ENCODE assay signal across 9 cellular contexts in genomic region chr6:15266423-15266996, GRCh38. TPM values are rescaled to one million over a fixed set of nuclear protein-coding genes. Genes with fewer than 3 reads are reported as not detected.
DNase-seq lines count a peak whose midpoint lies in the region; ATAC-seq, FAIRE-seq and TF ChIP-seq lines count a peak whose summit lies in the region.
"Had no signal": no experiment of that assay in that cellular context is flagged by ENCODE, and none has a peak within 500 bp of the region (broad histone marks: within the 10 kb centered on the region; RNA-seq: fewer than 3 reads in every experiment).

No MANE protein-coding gene starts in this region.

- H3K79me2 ChIP-seq in GM12878 (ENCODE audit: control insufficient read depth, insufficient read depth, low read length) = peaks cover 95% of the 10 kb centered on the region

- DNase-seq in GF-D8 (lab: John Stamatoyannopoulos, UW) = peak; percentile 69
- DNase-seq in GM12878 (ENCODE audit: low read depth, low spot score) = no peak
- peak in 1 of 3 donors; percentile 43 for DNase-seq in mucosa of descending colon
- DNase-seq in stimulated activated CD4-positive, alpha-beta T cell treated with anti-CD3 and anti-CD28 coated beads, Interleukin-4, amount 100 ng/mL, for 24 hours = no peak
- DNase-seq in GM13976 (ENCODE audit: low spot score) = no peak
- no peak for DNase-seq in 8988T
- no peak for DNase-seq in COLO668 (lab: John Stamatoyannopoulos, UW; ENCODE audit: unreplicated experiment)
- DNase-seq: activated effector memory CD4-positive, alpha-beta T cell treated with anti-CD3 and anti-CD28 coated beads, Interleukin-2, amount 50 U/mL, for 16 hours had no signal

- ATAC-seq in HG03442 (IDR thresholded peaks at IDR 0.05; ENCODE audit: unreplicated experiment) = peak; percentile 76
- peak; percentile 83 for ATAC-seq in GM12878
- peak; percentile 55 for ATAC-seq in mucosa of descending colon

- H3K4me1 ChIP-seq in GM12878 (ENCODE audit: control insufficient read depth, insufficient read depth, low read length) = peaks cover 61% of the 10 kb centered on the region
- H3K4me1 ChIP-seq in mucosa of descending colon (ENCODE audit: low read depth) = peaks cover 34% of the 10 kb centered on the region

- SMC1A ChIA-PET in GM12878 (lab: Charles Lee; ENCODE audit: uncharacterized antibody, unreplicated experiment) = interaction anchor here (0.6 to 9.3 kb wide), 22 partner anchors 12 to 939 kb away, joined by 3 to 89 read pairs (median 4); no protein-coding TSS in a partner anchor

- peak overlapping the region; percentile 24; the same call in 1 of the 2 replicates for H3K9ac ChIP-seq in GM12878 (ENCODE audit: control insufficient read depth, insufficient read depth, low read length)

- no peak for FAIRE-seq in GM12878 (lab: Jason Lieb, UNC)

- H3K36me3 ChIP-seq in GM12878 (ENCODE audit: control insufficient read depth in 2 of 2, insufficient read depth in 2 of 2, low read length in 1 of 2) = peaks cover 0 to 5% of the 10 kb centered on the region in 2 experiments; a peak in 2 of 4 replicates
- H3K36me3 ChIP-seq in mucosa of descending colon (ENCODE audit: low read depth) = no peaks in the 10 kb centered on the region

- intact Hi-C loops in GM12878 (cut with micrococcal nuclease; ENCODE audit: unreplicated experiment) = loop anchor here (5.0 kb wide), 1 partner anchor 36 kb away; no protein-coding TSS in a partner anchor
- intact Hi-C loops in mucosa of descending colon (cut with DNase I, micrococcal nuclease) = no loop called here

- no peaks in the 10 kb centered on the region for H3K27me3 ChIP-seq in GM12878 (replicated peaks in 1 of 2; ENCODE audit: control insufficient read depth in 2 of 2, insufficient read depth in 2 of 2, low read length in 1 of 2)

- POLR2A ChIA-PET in GM12878 (lab: Charles Lee) = interaction anchor here (0.6 to 2.8 kb wide), 13 partner anchors 9 to 386 kb away, joined by 3 to 12 read pairs (median 4); partner anchors contain the start of gene JARID2

- no peak overlapping the region for H2AFZ ChIP-seq in GM12878 (ENCODE audit: control insufficient read depth, low read depth, low read length)

- H4K20me1 ChIP-seq in GM12878 (ENCODE audit: control insufficient read depth, insufficient read depth) = 0 out of 2 replicates have a peak, but pooled peaks cover 5% of the 10 kb centered on the region

- H3K4me3 ChIP-seq in GM12878 (peak overlapping the region; percentile 26; the same call in 1 of the 2 replicates), mucosa of descending colon (no peak overlapping the region)

- RAD21 ChIA-PET in GM12878 (lab: Charles Lee; ENCODE audit: unreplicated experiment) = interaction anchor here (0.6 to 6.1 kb wide), 23 partner anchors 8 to 197 kb away, joined by 3 to 64 read pairs (median 5); partner anchors contain the start of gene JARID2

- H3K9me3 ChIP-seq in GM12878 (replicated peaks; ENCODE audit: control insufficient read depth, insufficient read depth, low read length) (no peaks in the 10 kb centered on the region), mucosa of descending colon (no peaks in the 10 kb centered on the region)

- peak overlapping the region; percentile 81 for H3K4me2 ChIP-seq in GM12878 (ENCODE audit: control insufficient read depth, insufficient read depth)

- TF ChIP-seq CTCF in GM12878 (IDR thresholded peaks at IDR 0.05 in 2 of 3, conservative IDR thresholded peaks at IDR 0.05 in 1 of 3; ENCODE audit: control insufficient read depth in 2 of 3, extremely low read depth in 1 of 3, insufficient read depth in 1 of 3, low read depth in 3 of 3, low read length in 3 of 3) (no peak), mucosa of descending colon (IDR thresholded peaks at IDR 0.05) (no peak), GM13976 (IDR thresholded peaks at IDR 0.05; ENCODE audit: borderline replicate concordance, control extremely low read depth, extremely low read depth, insufficient read depth, missing control alignments) (no peak)

- peak overlapping the region; percentile 62 for H3K27ac ChIP-seq in GM12878 (ENCODE audit: control insufficient read depth, insufficient read depth)

- BruUV-seq in GM12878 (replicated peaks; lab: Mats Ljungman, UMichigan) = no TSS peak

- 34% methylated on average over 11 of the region's 11 CpGs for WGBS in GM12878 (ENCODE audit: insufficient coverage, insufficient replicate concordance, low lambda C conversion rate, missing lambda C conversion rate)

- in situ Hi-C loops in GM12878 (cut with MboI) = no loop called here
- in situ Hi-C loops in GM13976 (cut with MboI; ENCODE audit: low sequenced_read_pairs, unreplicated experiment) = no loop called here

- TF ChIP-seq EP300 in GM12878 (IDR thresholded peaks at IDR 0.05; ENCODE audit: borderline replicate concordance in 1 of 2, control insufficient read depth in 1 of 2, low read depth in 2 of 2, low read length in 2 of 2) = no peak

- no peak for TF ChIP-seq RAD21 in GM12878 (IDR thresholded peaks at IDR 0.05; ENCODE audit: insufficient read depth, low read depth, low read length)

- CTCF ChIA-PET in GM12878 (lab: Yijun Ruan, JAX) = interaction anchor here (0.9 to 3.0 kb wide), 8 partner anchors 9 to 124 kb away, joined by 3 to 21 read pairs (median 6); no protein-coding TSS in a partner anchor

- no peak for TF ChIP-seq POLR2A in GM12878 (IDR thresholded peaks at IDR 0.05; ENCODE audit: low read depth, low read length)

TF ChIP-seq in GM12878, 131 proteins besides CTCF, POLR2A, EP300 and RAD21 (continues in another document):
- TF ChIP-seq RUNX3 (IDR thresholded peaks at IDR 0.05; ENCODE audit: low read length) (peak; percentile 13; the same call in 1 of the 2 replicates), ETV6 (conservative IDR thresholded peaks at IDR 0.05 in 1 of 2, IDR thresholded peaks at IDR 0.05 in 1 of 2; ENCODE audit: borderline replicate concordance in 1 of 2, low read depth in 1 of 2) (peak in 1 of 2 experiments; percentile 59; a peak in 2 of 4 replicates), NBN (IDR thresholded peaks at IDR 0.05) (0 out of 2 replicates have a peak, but pooled peaks have one; percentile 43), CREM (IDR thresholded peaks at IDR 0.05; ENCODE audit: low read depth) (0 out of 2 replicates have a peak, but pooled peaks have one; percentile 7), NR2F1 (conservative IDR thresholded peaks at IDR 0.05) (0 out of 2 replicates have a peak, but pooled peaks have one; percentile 17), SMARCA5 (IDR thresholded peaks at IDR 0.05) (no peak), CREB1 (IDR thresholded peaks at IDR 0.05; ENCODE audit: low read depth) (0 out of 2 replicates have a peak, but pooled peaks have one; percentile 27), MYB (IDR thresholded peaks at IDR 0.05; ENCODE audit: borderline replicate concordance, low read depth, low read length) (no peak)
- TF ChIP-seq, protein P1, sequence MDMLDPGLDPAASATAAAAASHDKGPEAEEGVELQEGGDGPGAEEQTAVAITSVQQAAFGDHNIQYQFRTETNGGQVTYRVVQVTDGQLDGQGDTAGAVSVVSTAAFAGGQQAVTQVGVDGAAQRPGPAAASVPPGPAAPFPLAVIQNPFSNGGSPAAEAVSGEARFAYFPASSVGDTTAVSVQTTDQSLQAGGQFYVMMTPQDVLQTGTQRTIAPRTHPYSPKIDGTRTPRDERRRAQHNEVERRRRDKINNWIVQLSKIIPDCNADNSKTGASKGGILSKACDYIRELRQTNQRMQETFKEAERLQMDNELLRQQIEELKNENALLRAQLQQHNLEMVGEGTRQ (IDR thresholded peaks at IDR 0.05; ENCODE audit: borderline replicate concordance, low read depth, low read length) = no peak
- TF ChIP-seq, protein P2, sequence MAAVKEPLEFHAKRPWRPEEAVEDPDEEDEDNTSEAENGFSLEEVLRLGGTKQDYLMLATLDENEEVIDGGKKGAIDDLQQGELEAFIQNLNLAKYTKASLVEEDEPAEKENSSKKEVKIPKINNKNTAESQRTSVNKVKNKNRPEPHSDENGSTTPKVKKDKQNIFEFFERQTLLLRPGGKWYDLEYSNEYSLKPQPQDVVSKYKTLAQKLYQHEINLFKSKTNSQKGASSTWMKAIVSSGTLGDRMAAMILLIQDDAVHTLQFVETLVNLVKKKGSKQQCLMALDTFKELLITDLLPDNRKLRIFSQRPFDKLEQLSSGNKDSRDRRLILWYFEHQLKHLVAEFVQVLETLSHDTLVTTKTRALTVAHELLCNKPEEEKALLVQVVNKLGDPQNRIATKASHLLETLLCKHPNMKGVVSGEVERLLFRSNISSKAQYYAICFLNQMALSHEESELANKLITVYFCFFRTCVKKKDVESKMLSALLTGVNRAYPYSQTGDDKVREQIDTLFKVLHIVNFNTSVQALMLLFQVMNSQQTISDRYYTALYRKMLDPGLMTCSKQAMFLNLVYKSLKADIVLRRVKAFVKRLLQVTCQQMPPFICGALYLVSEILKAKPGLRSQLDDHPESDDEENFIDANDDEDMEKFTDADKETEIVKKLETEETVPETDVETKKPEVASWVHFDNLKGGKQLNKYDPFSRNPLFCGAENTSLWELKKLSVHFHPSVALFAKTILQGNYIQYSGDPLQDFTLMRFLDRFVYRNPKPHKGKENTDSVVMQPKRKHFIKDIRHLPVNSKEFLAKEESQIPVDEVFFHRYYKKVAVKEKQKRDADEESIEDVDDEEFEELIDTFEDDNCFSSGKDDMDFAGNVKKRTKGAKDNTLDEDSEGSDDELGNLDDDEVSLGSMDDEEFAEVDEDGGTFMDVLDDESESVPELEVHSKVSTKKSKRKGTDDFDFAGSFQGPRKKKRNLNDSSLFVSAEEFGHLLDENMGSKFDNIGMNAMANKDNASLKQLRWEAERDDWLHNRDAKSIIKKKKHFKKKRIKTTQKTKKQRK (IDR thresholded peaks at IDR 0.05; ENCODE audit: low read depth, low read length) = 0 out of 2 replicates have a peak, but pooled peaks have one; percentile 28

RNA-seq across cellular contexts. Expression of gene JARID2, which starts 20.6 kb away (rescaled TPM):
- total RNA-seq in GM12878 (2013; cell fraction: nucleolus; rRNA removed) = 86.6 and 96.7 TPM in 2 replicates
- total RNA-seq in GM12878 (2014; rRNA removed) (11.2 and 11.8 TPM in 2 replicates), GM12878 (2014; rRNA removed; fragmentation: Illumina TruSeq; extraction: Trizol) (12.4 and 13.4 TPM in 2 replicates), GM12878 (2021) (19.7 and 21.1 TPM in 2 replicates), mucosa of descending colon (10 to 100 TPM; 10.6 to 11.8 (median 11.4) TPM)
- 5.4 TPM for polyA plus RNA-seq in GM12878 (2011; ENCODE audit: low read depth)
- polyA plus RNA-seq in GM12878 (2011; rRNA removed) (17.9 and 21.6 TPM in 2 replicates), GM12878 (2014; fragmentation: Illumina TruSeq; extraction: Trizol) (13.7 and 14.6 TPM in 2 replicates), GM12878 (2014; fragmentation: Nextera tagmentation; extraction: Ambion mirVana) (1 to 10 TPM; 4.2 to 5.2 TPM), GM12878 (2014; rRNA removed) (12.2 and 12.7 TPM in 2 replicates), GM12878 (2016; fragmentation: Nextera tagmentation; extraction: Ambion mirVana) (1 to 10 TPM; 5.9 to 7.4 TPM)
- polyA plus RNA-seq in GM12878 (2011; cell fraction: cytosol; rRNA removed) = 20.8 and 21.1 TPM in 2 replicates
- 42.4 and 49.0 TPM in 2 replicates for polyA plus RNA-seq in GM12878 (2011; cell fraction: nucleus; rRNA removed)
- polyA plus RNA-seq in GM12878 (2012) = 11.3 and 12.0 TPM in 2 replicates
- 33.6 and 37.9 TPM in 2 replicates for polyA minus RNA-seq in GM12878 (2011; rRNA and poly(A)+ RNA removed)
- 12.0 and 16.0 TPM in 2 replicates for polyA minus RNA-seq in GM12878 (2011; cell fraction: cytosol; rRNA and poly(A)+ RNA removed)
- 29.5 and 42.3 TPM in 2 replicates for polyA minus RNA-seq in GM12878 (2011; cell fraction: nucleus; rRNA and poly(A)+ RNA removed)
